ENCODE assay signal across 19 cellular contexts in genomic region chr5:181280251-181280762, GRCh38. TPM values are rescaled to one million over a fixed set of nuclear protein-coding genes. Genes with fewer than 3 reads are reported as not detected.
A peak's percentile ranks its signal among the peaks of the same experiment; 100 is the strongest.
DNase-seq lines count a peak whose midpoint lies in the region; ATAC-seq and TF ChIP-seq lines count a peak whose summit lies in the region.
"Had no signal": no experiment of that assay in that cellular context is flagged by ENCODE, and none has a peak within 500 bp of the region (broad histone marks: within the 10 kb centered on the region; RNA-seq: fewer than 3 reads in every experiment).

No MANE protein-coding gene starts in this region.

- H3K4me1 Mint-ChIP-seq in GM23338 (peaks cover 2% of the 10 kb centered on the region; the same call in 2 of the 3 replicates), neural progenitor cell (peaks cover 14% of the 10 kb centered on the region)

- H3K4me1 ChIP-seq in GM23338 (ENCODE audit: insufficient read depth) = 0 out of 2 replicates have a peak, but pooled peaks cover 4% of the 10 kb centered on the region
- H3K4me1 ChIP-seq in OCI-LY1 (ENCODE audit: insufficient read depth, low read length, severe bottlenecking) = no peaks in the 10 kb centered on the region
- H3K4me1 ChIP-seq in neural progenitor cell = no peaks in the 10 kb centered on the region
- H3K4me1 ChIP-seq in osteoblast (ENCODE audit: insufficient read depth, low read length) = no peaks in the 10 kb centered on the region
- H3K4me1 ChIP-seq: HAP-1 had no signal

- H3K36me3 Mint-ChIP-seq in GM23338 (ENCODE audit: low read depth) = peaks cover 11% of the 10 kb centered on the region
- H3K36me3 Mint-ChIP-seq in neural progenitor cell = no peaks in the 10 kb centered on the region
- H3K36me3 Mint-ChIP-seq: IgD-negative memory B cell had no signal

- H4K20me1 ChIP-seq in GM23338 (replicated peaks; ENCODE audit: insufficient read depth) (peaks cover 6% of the 10 kb centered on the region; the same call in 1 of the 2 replicates), OCI-LY1 (ENCODE audit: insufficient read depth, low read length) (no peaks in the 10 kb centered on the region), neural progenitor cell (ENCODE audit: low read depth) (peaks cover 36% of the 10 kb centered on the region), osteoblast (ENCODE audit: insufficient read depth, low read length) (no peaks in the 10 kb centered on the region)

- no peak for ATAC-seq in GM23338
- ATAC-seq in sciatic nerve = no peak

- H3K9ac ChIP-seq in OCI-LY1 (ENCODE audit: low read length) (no peak overlapping the region; the same call in 1 of the 2 replicates), neural progenitor cell (peak overlapping the region; percentile 59)

- H3K9me3 ChIP-seq in OCI-LY1 (ENCODE audit: low read length) (no peaks in the 10 kb centered on the region), neural progenitor cell (ENCODE audit: low read depth) (no peaks in the 10 kb centered on the region), osteoblast (ENCODE audit: low read depth, low read length) (no peaks in the 10 kb centered on the region)
- H3K9me3 ChIP-seq: HAP-1 had no signal

- peak overlapping the region; percentile 89 for H3K4me2 ChIP-seq in GM23338
- peak overlapping the region; percentile 61; the same call in 1 of the 2 replicates for H3K4me2 ChIP-seq in OCI-LY1 (ENCODE audit: low read length)
- peak overlapping the region; percentile 91 for H3K4me2 ChIP-seq in neural progenitor cell
- no peak overlapping the region for H3K4me2 ChIP-seq in osteoblast (ENCODE audit: insufficient read depth, low read length)
- H3K4me2 ChIP-seq: PC-9 had no signal

- intact Hi-C loops in sciatic nerve (cut with DNase I) (no loop called here), posterior cingulate gyrus (cut with DNase I) (no loop called here)

- H3K9me2 ChIP-seq in GM23338 (ENCODE audit: insufficient read depth) (no peaks in the 10 kb centered on the region), OCI-LY1 (ENCODE audit: low read depth, low read length) (no peaks in the 10 kb centered on the region)

- H3K27me3 Mint-ChIP-seq in GM23338 (ENCODE audit: insufficient read depth, low read depth, poor library complexity) (peaks cover 3% of the 10 kb centered on the region), neural progenitor cell (ENCODE audit: insufficient read depth, low read depth) (no peaks in the 10 kb centered on the region)
- H3K27me3 Mint-ChIP-seq: CD4-positive, alpha-beta T cell; IgD-negative memory B cell had no signal

- H2AFZ ChIP-seq in GM23338 (peak overlapping the region; percentile 90; the same call in 1 of the 2 replicates), OCI-LY1 (ENCODE audit: low read length) (no peak overlapping the region), neural progenitor cell (replicated peaks) (peak overlapping the region; percentile 91), osteoblast (ENCODE audit: low read length) (no peak overlapping the region)
- H2AFZ ChIP-seq: PC-9 had no signal

- no peak for TF ChIP-seq CTCF in GM23338 (conservative IDR thresholded peaks at IDR 0.05; ENCODE audit: low read depth in 2 of 2)
- no peak for TF ChIP-seq CTCF in OCI-LY1 (IDR thresholded peaks at IDR 0.05; ENCODE audit: low read length)
- TF ChIP-seq CTCF in neural progenitor cell (IDR thresholded peaks at IDR 0.05) = no peak
- TF ChIP-seq CTCF in osteoblast (IDR thresholded peaks at IDR 0.05; ENCODE audit: extremely low read depth, low read depth, low read length) = no peak

- H3K27me3 ChIP-seq in GM23338 (ENCODE audit: insufficient read depth) (no peaks in the 10 kb centered on the region; the same call in 1 of the 2 replicates), OCI-LY1 (ENCODE audit: insufficient read depth, low read length) (no peaks in the 10 kb centered on the region; the same call in 1 of the 2 replicates), neural progenitor cell (no peaks in the 10 kb centered on the region), osteoblast (ENCODE audit: insufficient read depth, low read length) (no peaks in the 10 kb centered on the region)

- H3K4me3 Mint-ChIP-seq in GM23338 = no peak overlapping the region
- no peak overlapping the region for H3K4me3 Mint-ChIP-seq in neural progenitor cell
- H3K4me3 Mint-ChIP-seq: CD4-positive, alpha-beta T cell; IgD-negative memory B cell had no signal

- H3F3A ChIP-seq in GM23338 (replicated peaks; ENCODE audit: low read depth) (no peaks in the 10 kb centered on the region), OCI-LY1 (ENCODE audit: insufficient read depth, low read length) (no peaks in the 10 kb centered on the region), neural progenitor cell (ENCODE audit: low read depth) (peaks cover 6% of the 10 kb centered on the region)

- H3K27ac Mint-ChIP-seq in GM23338 (no peak overlapping the region), neural progenitor cell (no peak overlapping the region)
- H3K27ac Mint-ChIP-seq: CD4-positive, alpha-beta T cell; IgD-negative memory B cell had no signal

- H3K4me3 ChIP-seq in GM23338 = peak overlapping the region; percentile 84
- H3K4me3 ChIP-seq in OCI-LY1 (ENCODE audit: low read depth, low read length, poor library complexity, severe bottlenecking) = peak overlapping the region; percentile 63
- peak overlapping the region; percentile 97 for H3K4me3 ChIP-seq in iPS-11a (ENCODE audit: low read depth, low read length)
- peak overlapping the region; percentile 83 for H3K4me3 ChIP-seq in neural progenitor cell
- no peak overlapping the region for H3K4me3 ChIP-seq in osteoblast (ENCODE audit: insufficient read depth, low read length)
- H3K4me3 ChIP-seq: HAP-1, PC-9 had no signal

- H3K9me3 Mint-ChIP-seq in GM23338 = no peaks in the 10 kb centered on the region
- no peaks in the 10 kb centered on the region for H3K9me3 Mint-ChIP-seq in neural progenitor cell
- H3K9me3 Mint-ChIP-seq: CD4-positive, alpha-beta T cell; IgD-negative memory B cell had no signal

- H3K36me3 ChIP-seq in GM23338 (ENCODE audit: insufficient read depth) (peaks cover 4% of the 10 kb centered on the region; the same call in 1 of the 2 replicates), OCI-LY1 (ENCODE audit: insufficient read depth, low read length) (no peaks in the 10 kb centered on the region), neural progenitor cell (no peaks in the 10 kb centered on the region), osteoblast (ENCODE audit: insufficient read depth, low read length) (no peaks in the 10 kb centered on the region)
- H3K36me3 ChIP-seq: HAP-1 had no signal

- DNase-seq in GM23338 (ENCODE audit: low spot score) = peak; percentile 13
- no peak for DNase-seq in neural progenitor cell (ENCODE audit: low spot score)
- no peak for DNase-seq in osteoblast (ENCODE audit: insufficient read length, low spot score, missing footprints)
- no peak for DNase-seq in sciatic nerve (ENCODE audit: low spot score)
- no peak for DNase-seq in D341Med (ENCODE audit: low spot score)
- no peak for DNase-seq in posterior cingulate gyrus
- DNase-seq: ACHN; Calu3; CD4-positive, alpha-beta T cell; DMS79; GDM1; NCI-H1417 treated with DMSO at 0.1 percent for 48 hours; NCI-H2081; NCI-H524; PC-9 had no signal

- peaks cover 30% of the 10 kb centered on the region for H3K79me2 ChIP-seq in GM23338 (replicated peaks; ENCODE audit: insufficient read depth)
- no peaks in the 10 kb centered on the region for H3K79me2 ChIP-seq in OCI-LY1 (ENCODE audit: insufficient read depth, low read length)
- H3K79me2 ChIP-seq in neural progenitor cell (ENCODE audit: low read depth) = peaks cover 66% of the 10 kb centered on the region
- H3K79me2 ChIP-seq in osteoblast (ENCODE audit: insufficient read depth, low read length) = no peaks in the 10 kb centered on the region

- H3K27ac ChIP-seq in GM23338 (ENCODE audit: low read depth) (no peak overlapping the region), OCI-LY1 (ENCODE audit: low read depth, low read length, poor library complexity, severe bottlenecking) (no peak overlapping the region), neural progenitor cell (no peak overlapping the region), osteoblast (ENCODE audit: low read depth, low read length) (no peak overlapping the region)
- H3K27ac ChIP-seq: PC-9 had no signal

TF ChIP-seq in GM23338, 12 proteins besides CTCF, POLR2A, EP300 and RAD21 (continues in another document):
- TF ChIP-seq NANOG (IDR thresholded peaks at IDR 0.05; ENCODE audit: borderline replicate concordance) (no peak), ETS1 (IDR thresholded peaks at IDR 0.05) (no peak), CREB1 (CRISPR knock-in tag; IDR thresholded peaks at IDR 0.05; ENCODE audit: low read depth) (no peak), ZNF331 (CRISPR knock-in tag; IDR thresholded peaks at IDR 0.05; ENCODE audit: low read depth) (no peak), STAT1 (IDR thresholded peaks at IDR 0.05; ENCODE audit: unreplicated experiment) (no peak)

RNA-seq across cellular contexts. Expression of gene TRIM52, which starts 19.4 kb away (rescaled TPM):
- total RNA-seq in GM23338 (2014; rRNA removed; shearing (Covaris generic)) = 2.9 and 6.2 TPM in 2 replicates
- polyA plus RNA-seq in GM23338 (2016; fragmentation: Nextera tagmentation; extraction: Ambion mirVana) = 4.1 and 8.1 TPM in 2 replicates
- total RNA-seq in neural progenitor cell (ENCODE audit: low replicate concordance) = 7.9 and 9.4 TPM in 2 replicates
- total RNA-seq in osteoblast = 6.8 and 7.2 TPM in 2 replicates
- total RNA-seq in sciatic nerve = 14.1 TPM

RNA-seq across cellular contexts. Expression of gene RACK1, which starts 36.6 kb away (rescaled TPM):
- 4,589 and 4,798 TPM in 2 replicates for total RNA-seq in GM23338 (2014; rRNA removed; shearing (Covaris generic))
- 2,372 and 2,567 TPM in 2 replicates for polyA plus RNA-seq in GM23338 (2016; fragmentation: Nextera tagmentation; extraction: Ambion mirVana)
- total RNA-seq in neural progenitor cell (ENCODE audit: low replicate concordance) (2,816 and 3,567 TPM in 2 replicates), osteoblast (3,800 and 4,007 TPM in 2 replicates), sciatic nerve (1,122 TPM)

RNA-seq across cellular contexts. Expression of gene TRIM41, which starts 57.2 kb away (rescaled TPM):
- total RNA-seq in GM23338 (2014; rRNA removed; shearing (Covaris generic)) = 8.7 and 9.7 TPM in 2 replicates
- 6.2 and 7.3 TPM in 2 replicates for polyA plus RNA-seq in GM23338 (2016; fragmentation: Nextera tagmentation; extraction: Ambion mirVana)
- 8.1 and 24.2 TPM in 2 replicates for total RNA-seq in neural progenitor cell (ENCODE audit: low replicate concordance)
- 12.4 and 15.9 TPM in 2 replicates for total RNA-seq in osteoblast
- total RNA-seq in sciatic nerve = 24.6 TPM

Comparison
In these comparisons a context has a peak if more than half of its experiments do, and no peak if none do; other contexts are left out.
1. H2AFZ ChIP-seq: peak in GM23338 (single experiment) and neural progenitor cell (single experiment); none in OCI-LY1 (single experiment) and osteoblast (single experiment).